Comparison of ENCODE assay signal across 9 cellular contexts in genomic region chr20:38724603-38725457, GRCh38. TPM values are rescaled to one million over a fixed set of nuclear protein-coding genes. Genes with fewer than 3 reads are reported as not detected.
DNase-seq lines count a peak whose midpoint lies in the region; ATAC-seq and TF ChIP-seq lines count a peak whose summit lies in the region.
"Had no signal": no experiment of that assay in that cellular context is flagged by ENCODE, and none has a peak within 500 bp of the region (broad histone marks: within the 10 kb centered on the region; RNA-seq: fewer than 3 reads in every experiment).

No MANE protein-coding gene starts in this region.

- H3K27ac Mint-ChIP-seq in brain = peak overlapping the region in 4 of 5 experiments; percentile 62 to 97 (median 90)

- WGBS in body of pancreas, 2 donors = 2 to 4% methylated on average over 32 to 69 of the region's 69 CpGs

- DNase-seq in activated CD4-positive, alpha-beta T cell treated with anti-CD3 and anti-CD28 coated beads, Interleukin-2, amount 50 U/mL, for 48 hours = peak; percentile 3 to 11
- DNase-seq in activated CD4-positive, alpha-beta T cell treated with anti-CD3 and anti-CD28 coated beads for 4 hours = no peak
- DNase-seq in osteoblast (ENCODE audit: insufficient read length, low spot score, missing footprints) (peak; percentile 83), body of pancreas (no peak), left cardiac atrium (no peak)
- DNase-seq: NCI-H187 had no signal

- peak overlapping the region; percentile 7 for H3K4me3 ChIP-seq in Loucy (ENCODE audit: low read length, poor library complexity, severe bottlenecking)
- no peak overlapping the region for H3K4me3 ChIP-seq in osteoblast (ENCODE audit: insufficient read depth, low read length)
- H3K4me3 ChIP-seq in body of pancreas = no peak overlapping the region

- ATAC-seq in body of pancreas (no peak), HG03342 (IDR thresholded peaks at IDR 0.05; ENCODE audit: unreplicated experiment) (no peak), left cardiac atrium (no peak)

- TF ChIP-seq POLR2A in body of pancreas (IDR thresholded peaks at IDR 0.05) = no peak

- H3K4me1 Mint-ChIP-seq in brain = peaks cover 58% of the 10 kb centered on the region

- no peak overlapping the region for H3K9ac ChIP-seq in Loucy (ENCODE audit: low read depth, low read length, poor library complexity, severe bottlenecking)

- H3F3A ChIP-seq in Loucy (ENCODE audit: low read depth) = no peaks in the 10 kb centered on the region

- TF ChIP-seq CTCF in Loucy (conservative IDR thresholded peaks at IDR 0.05; ENCODE audit: low read length) (no peak; the same call in 1 of the 2 replicates), brain (conservative IDR thresholded peaks at IDR 0.05) (no peak), osteoblast (IDR thresholded peaks at IDR 0.05; ENCODE audit: extremely low read depth, low read depth, low read length) (no peak), body of pancreas (IDR thresholded peaks at IDR 0.05) (no peak)

- no peak overlapping the region for H3K27ac ChIP-seq in osteoblast (ENCODE audit: low read depth, low read length)
- H3K27ac ChIP-seq in body of pancreas = no peak overlapping the region

- peaks cover 0 to 13% (median 3%) of the 10 kb centered on the region in 5 experiments for H3K9me3 Mint-ChIP-seq in brain

- intact Hi-C loops in body of pancreas (cut with DNase I) (no loop called here), left cardiac atrium (cut with DNase I) (loop anchor here in 1 of 2 donors (5.0 kb wide), 1 partner anchor 78 kb away; no protein-coding TSS in a partner anchor)

- H4K20me1 ChIP-seq in Loucy (ENCODE audit: insufficient read depth, low read length, poor library complexity, severe bottlenecking) = no peaks in the 10 kb centered on the region
- H4K20me1 ChIP-seq in osteoblast (ENCODE audit: insufficient read depth, low read length) = peaks cover 3% of the 10 kb centered on the region

- no peaks in the 10 kb centered on the region for H3K79me2 ChIP-seq in Loucy (ENCODE audit: insufficient read depth, low read length)
- no peaks in the 10 kb centered on the region for H3K79me2 ChIP-seq in osteoblast (ENCODE audit: insufficient read depth, low read length)

- H3K36me3 ChIP-seq in Loucy (ENCODE audit: insufficient read depth, low read length) (no peaks in the 10 kb centered on the region), osteoblast (ENCODE audit: insufficient read depth, low read length) (no peaks in the 10 kb centered on the region), body of pancreas (replicated peaks in 1 of 2; ENCODE audit: insufficient read depth in 1 of 2, low read depth in 2 of 2) (no peaks in the 10 kb centered on the region)

- H2AFZ ChIP-seq in Loucy (ENCODE audit: low read length) (peak overlapping the region; percentile 61; the same call in 1 of the 2 replicates), osteoblast (ENCODE audit: low read length) (no peak overlapping the region)

- no peaks in the 10 kb centered on the region for H3K9me2 ChIP-seq in Loucy (replicated peaks; ENCODE audit: low read depth, low read length)

- H3K4me1 ChIP-seq in Loucy (ENCODE audit: insufficient read depth, low read length, poor library complexity, severe bottlenecking) (peaks cover 6% of the 10 kb centered on the region), osteoblast (ENCODE audit: insufficient read depth, low read length) (no peaks in the 10 kb centered on the region), body of pancreas (peaks cover 20% of the 10 kb centered on the region)

- H3K9me3 ChIP-seq in Loucy (ENCODE audit: insufficient read depth, low read depth, low read length) = no peaks in the 10 kb centered on the region
- no peaks in the 10 kb centered on the region for H3K9me3 ChIP-seq in osteoblast (ENCODE audit: low read depth, low read length)
- no peaks in the 10 kb centered on the region for H3K9me3 ChIP-seq in body of pancreas

- H3K27me3 ChIP-seq in Loucy (ENCODE audit: insufficient read depth, low read length, poor library complexity, severe bottlenecking) (peaks cover 23% of the 10 kb centered on the region), osteoblast (ENCODE audit: insufficient read depth, low read length) (peaks cover 96% of the 10 kb centered on the region), body of pancreas (peaks cover 0 to 63% of the 10 kb centered on the region in 2 donors)

- peaks cover 100% of the 10 kb centered on the region for H3K27me3 Mint-ChIP-seq in brain

- H3K36me3 Mint-ChIP-seq in brain = peaks cover 14% of the 10 kb centered on the region

- H3K4me3 Mint-ChIP-seq in brain = peak overlapping the region; percentile 71 to 91 (median 86)

- H3K4me2 ChIP-seq in Loucy (ENCODE audit: low read depth, low read length, poor library complexity, severe bottlenecking) (peak overlapping the region; percentile 30), osteoblast (ENCODE audit: insufficient read depth, low read length) (no peak overlapping the region)

RNA-seq across cellular contexts. Expression of gene SLC32A1, which starts 0.5 kb away (rescaled TPM):
- 0.95 TPM for polyA plus RNA-seq in brain (ENCODE audit: insufficient read depth, low read depth, low replicate concordance)
- not detected in 2 replicates for total RNA-seq in osteoblast
- not detected for total RNA-seq in body of pancreas
- not detected for total RNA-seq in left cardiac atrium

RNA-seq across cellular contexts. Expression of gene ACTR5, which starts 23.4 kb away (rescaled TPM):
- 5.1 TPM for polyA plus RNA-seq in brain (ENCODE audit: insufficient read depth, low read depth, low replicate concordance)
- total RNA-seq in osteoblast (5.8 and 6.2 TPM in 2 replicates), body of pancreas (1 to 10 TPM; 4.9 to 7.9 TPM), left cardiac atrium (1 to 10 TPM; 3.6 to 5.1 TPM)

Comparison
In these comparisons a context has a peak if more than half of its experiments do, and no peak if none do; other contexts are left out.
1. DNase-seq: peak in activated CD4-positive, alpha-beta T cell treated with anti-CD3 and anti-CD28 coated beads, Interleukin-2, amount 50 U/mL, for 48 hours (2 of 2) and osteoblast (single experiment); none in activated CD4-positive, alpha-beta T cell treated with anti-CD3 and anti-CD28 coated beads for 4 hours (0 of 2), body of pancreas (0 of 4) and left cardiac atrium (single experiment).